ENCODE assay signal across 8 cellular contexts in the genomic region with DNA sequence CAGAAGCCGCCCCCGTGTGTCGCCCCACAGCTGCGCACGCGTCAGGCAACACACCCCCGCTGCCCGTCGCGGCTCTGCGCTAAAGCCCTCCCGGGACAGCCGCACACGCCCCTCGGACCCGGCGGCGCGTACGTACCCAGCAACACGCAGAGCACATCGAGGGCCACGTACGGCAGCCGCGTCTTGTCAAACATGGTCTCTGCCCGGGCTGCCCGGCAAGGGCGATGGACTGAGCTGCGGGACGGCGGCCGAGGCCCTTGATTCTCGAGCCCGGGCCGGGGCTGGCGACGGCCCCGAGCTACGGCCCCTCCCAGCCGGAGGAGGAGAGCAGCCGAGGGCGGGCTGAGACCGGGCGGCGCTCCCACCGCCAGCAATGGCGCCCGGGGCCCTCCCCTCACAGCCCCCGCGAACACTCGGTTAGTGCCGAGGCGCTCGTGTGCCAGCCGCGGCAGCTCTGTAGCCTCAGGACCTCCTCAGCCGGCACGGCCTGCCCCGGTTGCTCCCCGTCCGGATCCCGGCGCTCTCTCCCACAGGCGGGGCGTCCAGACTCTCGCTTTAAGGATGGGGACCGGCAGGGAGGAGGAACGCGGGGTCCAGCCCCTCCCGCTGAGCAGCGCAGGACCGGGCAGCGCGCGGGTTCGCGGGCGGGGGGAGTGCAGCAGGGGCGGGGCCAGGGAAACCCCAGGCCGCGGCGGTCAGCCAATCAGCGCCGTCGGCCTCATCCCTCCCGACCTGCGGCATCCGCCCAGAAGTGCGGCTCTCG. TPM values are rescaled to one million over a fixed set of nuclear protein-coding genes. Genes with fewer than 3 reads are reported as not detected.
DNase-seq lines count a peak whose midpoint lies in the region; ATAC-seq and TF ChIP-seq lines count a peak whose summit lies in the region.

A gene (minus strand): TSS at position 529 of the 763 bp plus-strand sequence. CDS start 335 bp downstream, at position 194.

- 1% methylated on average over 61 of the region's 91 CpGs for WGBS in hepatocyte (ENCODE audit: low lambda C conversion rate, missing lambda C conversion rate)

- H3K27me3 ChIP-seq in hepatocyte, result no peaks in the 10 kb centered on the region

- H3K9me2 ChIP-seq in hepatocyte (replicated peaks; ENCODE audit: insufficient read depth), result no peaks in the 10 kb centered on the region

- TF ChIP-seq CTCF in hepatocyte (IDR thresholded peaks at IDR 0.05; ENCODE audit: poor library complexity) (no peak), retinal pigment epithelial cell (conservative IDR thresholded peaks at IDR 0.05; ENCODE audit: low read depth, low read length) (no peak)

- H3K27ac ChIP-seq in hepatocyte, result peak within 1 kb of the TSS; percentile 99

- peak; percentile 41 for TF ChIP-seq POLR2A in GM15510 (IDR thresholded peaks at IDR 0.05; ENCODE audit: borderline replicate concordance, extremely low read depth, insufficient read length)

- H3K9me3 ChIP-seq in hepatocyte (ENCODE audit: low read depth), result no peaks in the 10 kb centered on the region

- peaks cover 25% of the 10 kb centered on the region for H3K4me1 ChIP-seq in hepatocyte (ENCODE audit: insufficient read depth)

- peak within 1 kb of the TSS; percentile 88 for H2AFZ ChIP-seq in hepatocyte

- H3K79me2 ChIP-seq in hepatocyte, result peaks cover 45% of the 10 kb centered on the region

- peak; percentile 72 for DNase-seq in NCI-H146 treated with DMSO at 0.1 percent for 48 hours (lab: John Stamatoyannopoulos, UW; ENCODE audit: unreplicated experiment)
- DNase-seq in T1000 (lab: John Stamatoyannopoulos, UW), result peak; percentile 77
- peak; percentile 97 for DNase-seq in astrocyte of the hippocampus (ENCODE audit: low read depth, low spot score)
- DNase-seq in hepatocyte (ENCODE audit: low spot score), result peak; percentile 96
- DNase-seq in retinal pigment epithelial cell (ENCODE audit: low read depth), result peak; percentile 49
- no peak for DNase-seq in MV-4-11 (lab: John Stamatoyannopoulos, UW)

- H4K20me1 ChIP-seq in hepatocyte (ENCODE audit: insufficient read depth, poor library complexity, severe bottlenecking), result peaks cover 15% of the 10 kb centered on the region

- no peaks in the 10 kb centered on the region for H3K36me3 ChIP-seq in hepatocyte (replicated peaks; ENCODE audit: insufficient read depth, low read depth)

- peak; percentile 88 for ATAC-seq in HG02763 (IDR thresholded peaks at IDR 0.05; ENCODE audit: unreplicated experiment)

- peak within 1 kb of the TSS; percentile 90 for H3K4me3 ChIP-seq in hepatocyte
- peak within 1 kb of the TSS; percentile 84 for H3K4me3 ChIP-seq in retinal pigment epithelial cell (ENCODE audit: low read length)

- peak within 1 kb of the TSS; percentile 83 for H3K4me2 ChIP-seq in hepatocyte

RNA-seq across cellular contexts. Expression of the gene that starts here (rescaled TPM):
- 75.0 and 84.9 TPM in 2 replicates for total RNA-seq in hepatocyte
- 80.1 and 89.3 TPM in 2 replicates for polyA plus RNA-seq in hepatocyte
